ENCODE assay signal across 25 cellular contexts in the genomic region with DNA sequence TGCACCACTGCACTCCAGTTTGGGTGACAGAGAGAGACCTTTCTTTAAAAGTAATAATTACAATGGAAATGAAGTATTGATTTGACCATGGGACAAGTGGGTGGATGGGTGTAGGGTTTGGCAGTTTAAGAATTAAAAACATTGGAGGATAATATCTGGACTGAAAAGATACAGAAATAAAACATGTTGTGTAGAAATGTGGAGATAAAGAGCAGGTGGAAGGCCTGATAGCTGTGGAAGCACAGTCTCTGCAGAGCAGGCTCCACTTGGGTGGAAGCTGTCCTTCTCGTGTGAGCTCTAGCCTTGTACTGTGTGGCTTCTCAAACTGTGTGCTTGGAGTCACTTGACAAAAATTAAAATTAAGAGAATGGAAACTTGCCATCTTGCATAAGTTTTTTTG. TPM values are rescaled to one million over a fixed set of nuclear protein-coding genes. Genes with fewer than 3 reads are reported as not detected.
DNase-seq lines count a peak whose midpoint lies in the region; ATAC-seq and TF ChIP-seq lines count a peak whose summit lies in the region.
"Had no signal": no experiment of that assay in that cellular context is flagged by ENCODE, and none has a peak within 500 bp of the region (broad histone marks: within the 10 kb centered on the region; RNA-seq: fewer than 3 reads in every experiment).

No MANE protein-coding gene starts in this region.

- no peak for TF ChIP-seq CTCF in nephron progenitor cell (IDR thresholded peaks at IDR 0.05)

- peak overlapping the region; percentile 70 for H3K27ac Mint-ChIP-seq in dendritic cell treated with granulocyte-macrophage colony-stimulating factor and Interleukin-4, amounts not matched to agents 40 ng/mL and 50 ng/mL, for 4 days
- peak overlapping the region; percentile 31 for H3K27ac Mint-ChIP-seq in nephron progenitor cell
- H3K27ac Mint-ChIP-seq: HFFc6 had no signal

- H3K36me3 Mint-ChIP-seq in dendritic cell treated with granulocyte-macrophage colony-stimulating factor and Interleukin-4, amounts not matched to agents 40 ng/mL and 50 ng/mL, for 4 days (ENCODE audit: low read depth) = no peaks in the 10 kb centered on the region
- H3K36me3 Mint-ChIP-seq in nephron progenitor cell (ENCODE audit: low read depth) = peaks cover 49% of the 10 kb centered on the region
- H3K36me3 Mint-ChIP-seq: CD8-positive, alpha-beta memory T cell had no signal

- intact Hi-C loops in dendritic cell treated with granulocyte-macrophage colony-stimulating factor and Interleukin-4, amounts not matched to agents 40 ng/mL and 50 ng/mL, for 4 days (cut with micrococcal nuclease) = loop anchor here (2.0 kb wide), 1 partner anchor 29 kb away; no protein-coding TSS in a partner anchor
- intact Hi-C loops in left ventricle myocardium superior (cut with micrococcal nuclease) = no loop called here

- peak; percentile 61 for DNase-seq in CMK (ENCODE audit: low read depth)
- DNase-seq in OCI-M1 (lab: John Stamatoyannopoulos, UW) = peak; percentile 73
- DNase-seq in nephron progenitor cell = no peak
- DNase-seq in left ventricle myocardium superior = no peak
- no peak for DNase-seq in NCI-H1694 (lab: John Stamatoyannopoulos, UW)
- DNase-seq in GM19238 (ENCODE audit: insufficient read length, low spot score) = no peak
- DNase-seq: CD8-positive, alpha-beta memory T cell; DMS153; DND-41; GOT3; HFFc6; IMR-90; NCI-H1048; NCI-H1417; NCI-H187; NCI-H2081 treated with DMSO at 0.1 percent for 48 hours; NCI-H2171 treated with DMSO at 0.1 percent for 48 hours; NCI-H345; NCI-H510A treated with DMSO at 0.1 percent for 48 hours; NCI-H748 treated with DMSO at 0.1 percent for 48 hours; PC-3; SK-N-SH; SW 1271 had no signal

- no peaks in the 10 kb centered on the region for H3K27me3 Mint-ChIP-seq in dendritic cell treated with granulocyte-macrophage colony-stimulating factor and Interleukin-4, amounts not matched to agents 40 ng/mL and 50 ng/mL, for 4 days
- H3K27me3 Mint-ChIP-seq in nephron progenitor cell (ENCODE audit: low read depth, poor library complexity) = no peaks in the 10 kb centered on the region
- H3K27me3 Mint-ChIP-seq: CD8-positive, alpha-beta memory T cell had no signal

- H3K9me3 Mint-ChIP-seq in dendritic cell treated with granulocyte-macrophage colony-stimulating factor and Interleukin-4, amounts not matched to agents 40 ng/mL and 50 ng/mL, for 4 days = no peaks in the 10 kb centered on the region
- peaks cover 15% of the 10 kb centered on the region for H3K9me3 Mint-ChIP-seq in nephron progenitor cell
- H3K9me3 Mint-ChIP-seq: CD8-positive, alpha-beta memory T cell; HFFc6 had no signal

- H3K4me3 Mint-ChIP-seq in dendritic cell treated with granulocyte-macrophage colony-stimulating factor and Interleukin-4, amounts not matched to agents 40 ng/mL and 50 ng/mL, for 4 days = peak overlapping the region; percentile 4
- no peak overlapping the region for H3K4me3 Mint-ChIP-seq in nephron progenitor cell
- H3K4me3 Mint-ChIP-seq: CD8-positive, alpha-beta memory T cell; HFFc6 had no signal

- ATAC-seq in left ventricle myocardium superior = no peak
- ATAC-seq: A549, PC-3 had no signal

- H3K4me1 Mint-ChIP-seq in dendritic cell treated with granulocyte-macrophage colony-stimulating factor and Interleukin-4, amounts not matched to agents 40 ng/mL and 50 ng/mL, for 4 days (ENCODE audit: low read depth) = peaks cover 65% of the 10 kb centered on the region
- peaks cover 15% of the 10 kb centered on the region for H3K4me1 Mint-ChIP-seq in nephron progenitor cell

RNA-seq across cellular contexts. Expression of gene APLP2, which starts 25.6 kb away (rescaled TPM):
- 297 TPM for total RNA-seq in left ventricle myocardium superior

Comparison
In these comparisons a context has a peak if more than half of its experiments do, and no peak if none do; other contexts are left out.
1. DNase-seq: peak in CMK (single experiment) and OCI-M1 (single experiment); none in nephron progenitor cell (single experiment), left ventricle myocardium superior (single experiment), NCI-H1694 (single experiment) and GM19238 (single experiment).